Comparison of ENCODE assay signal across 8 cellular contexts in the genomic region with DNA sequence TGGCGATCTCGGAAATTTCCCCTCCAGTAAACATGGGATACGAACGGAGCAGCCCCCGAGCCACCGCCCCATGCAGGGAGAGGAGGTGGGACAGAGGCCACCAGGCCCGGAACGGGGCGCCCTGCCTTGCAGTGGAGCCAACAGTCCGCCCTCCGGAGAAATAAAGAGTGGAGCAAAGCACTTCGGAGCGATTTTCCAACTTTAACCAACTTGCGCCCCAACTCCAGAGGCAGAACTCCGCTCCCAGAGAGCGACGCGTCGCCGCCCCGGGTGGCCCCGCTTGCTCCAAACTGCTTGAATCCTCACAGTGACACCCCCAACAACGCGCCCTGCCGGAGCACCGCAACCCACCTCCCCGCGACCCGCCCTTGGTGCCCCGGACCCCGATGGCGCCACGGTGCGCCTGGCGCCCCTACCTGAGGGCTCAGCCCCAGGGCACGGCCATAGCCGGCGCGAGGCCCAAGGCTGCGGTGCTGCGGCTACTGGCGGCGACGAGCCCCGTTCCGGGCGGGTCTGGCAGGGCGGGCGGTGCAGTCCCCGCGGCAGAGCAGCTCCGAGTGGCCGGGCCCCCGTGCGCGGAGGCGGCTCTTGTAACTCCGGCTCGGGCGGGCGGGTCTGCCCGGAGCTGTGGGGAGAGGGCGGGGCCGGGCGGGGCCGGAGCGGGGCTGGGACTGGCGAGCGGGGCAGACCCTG. TPM values are rescaled to one million over a fixed set of nuclear protein-coding genes. Genes with fewer than 3 reads are reported as not detected.
DNase-seq lines count a peak whose midpoint lies in the region; ATAC-seq and TF ChIP-seq lines count a peak whose summit lies in the region.

A gene with protein sequence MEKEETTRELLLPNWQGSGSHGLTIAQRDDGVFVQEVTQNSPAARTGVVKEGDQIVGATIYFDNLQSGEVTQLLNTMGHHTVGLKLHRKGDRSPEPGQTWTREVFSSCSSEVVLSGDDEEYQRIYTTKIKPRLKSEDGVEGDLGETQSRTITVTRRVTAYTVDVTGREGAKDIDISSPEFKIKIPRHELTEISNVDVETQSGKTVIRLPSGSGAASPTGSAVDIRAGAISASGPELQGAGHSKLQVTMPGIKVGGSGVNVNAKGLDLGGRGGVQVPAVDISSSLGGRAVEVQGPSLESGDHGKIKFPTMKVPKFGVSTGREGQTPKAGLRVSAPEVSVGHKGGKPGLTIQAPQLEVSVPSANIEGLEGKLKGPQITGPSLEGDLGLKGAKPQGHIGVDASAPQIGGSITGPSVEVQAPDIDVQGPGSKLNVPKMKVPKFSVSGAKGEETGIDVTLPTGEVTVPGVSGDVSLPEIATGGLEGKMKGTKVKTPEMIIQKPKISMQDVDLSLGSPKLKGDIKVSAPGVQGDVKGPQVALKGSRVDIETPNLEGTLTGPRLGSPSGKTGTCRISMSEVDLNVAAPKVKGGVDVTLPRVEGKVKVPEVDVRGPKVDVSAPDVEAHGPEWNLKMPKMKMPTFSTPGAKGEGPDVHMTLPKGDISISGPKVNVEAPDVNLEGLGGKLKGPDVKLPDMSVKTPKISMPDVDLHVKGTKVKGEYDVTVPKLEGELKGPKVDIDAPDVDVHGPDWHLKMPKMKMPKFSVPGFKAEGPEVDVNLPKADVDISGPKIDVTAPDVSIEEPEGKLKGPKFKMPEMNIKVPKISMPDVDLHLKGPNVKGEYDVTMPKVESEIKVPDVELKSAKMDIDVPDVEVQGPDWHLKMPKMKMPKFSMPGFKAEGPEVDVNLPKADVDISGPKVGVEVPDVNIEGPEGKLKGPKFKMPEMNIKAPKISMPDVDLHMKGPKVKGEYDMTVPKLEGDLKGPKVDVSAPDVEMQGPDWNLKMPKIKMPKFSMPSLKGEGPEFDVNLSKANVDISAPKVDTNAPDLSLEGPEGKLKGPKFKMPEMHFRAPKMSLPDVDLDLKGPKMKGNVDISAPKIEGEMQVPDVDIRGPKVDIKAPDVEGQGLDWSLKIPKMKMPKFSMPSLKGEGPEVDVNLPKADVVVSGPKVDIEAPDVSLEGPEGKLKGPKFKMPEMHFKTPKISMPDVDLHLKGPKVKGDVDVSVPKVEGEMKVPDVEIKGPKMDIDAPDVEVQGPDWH (N-terminal part only) (minus strand): TSS at position 563 of the 693 bp plus-strand sequence. CDS start 10,708 bp downstream, outside the sequence.

- peak; percentile 30 to 34 for ATAC-seq in activated CD4-positive, CD25-positive, alpha-beta regulatory T cell treated with anti-CD3 and anti-CD28 coated beads, Interleukin-2, amount 50 U/mL, for 24 hours
- ATAC-seq in left lobe of liver (peak; percentile 72), HG02610 (IDR thresholded peaks at IDR 0.05; ENCODE audit: unreplicated experiment) (no peak)

- TF ChIP-seq CTCF in GM10248 (IDR thresholded peaks at IDR 0.05; ENCODE audit: control extremely low read depth, extremely low read depth, low read depth, missing control alignments) = no peak

- CTCF ChIA-PET in GM10248 (lab: Yijun Ruan, JAX) = interaction anchor here (1.1 to 10.0 kb wide), 3 partner anchors 9 to 122 kb away, joined by 3 to 247 read pairs (median 5); no protein-coding TSS in a partner anchor

- POLR2A ChIA-PET in GM10248 (lab: Yijun Ruan, JAX) = interaction anchor here (1.1 kb wide), 1 partner anchor 11 kb away, joined by 5 read pairs; no protein-coding TSS in a partner anchor

- DNase-seq in GM10248 (ENCODE audit: extremely low spot score) = peak; percentile 70
- peak; percentile 52 for DNase-seq in LHCN-M2 (ENCODE audit: low read depth)
- peak; percentile 70 for DNase-seq in dermis blood vessel endothelial cell
- peak; percentile 89 for DNase-seq in left lobe of liver (ENCODE audit: low spot score)
- DNase-seq in stimulated activated CD8-positive, alpha-beta memory T cell treated with anti-CD3 and anti-CD28 coated beads, Interleukin-4, amount 100 ng/mL, for 48 hours = peak; percentile 78
- no peak for DNase-seq in NCI-H446 treated with DMSO at 0.1 percent for 48 hours (lab: John Stamatoyannopoulos, UW)

RNA-seq across cellular contexts. Expression of the gene that starts here (rescaled TPM):
- total RNA-seq in LHCN-M2 (2014; rRNA removed) = 313 and 332 TPM in 2 replicates
- polyA plus RNA-seq in LHCN-M2 (2012) = 160 TPM
- 517 and 766 TPM in 2 replicates for total RNA-seq in dermis blood vessel endothelial cell
- 115 TPM for total RNA-seq in left lobe of liver
